ENCODE assay signal across 1 cellular context in the genomic region with DNA sequence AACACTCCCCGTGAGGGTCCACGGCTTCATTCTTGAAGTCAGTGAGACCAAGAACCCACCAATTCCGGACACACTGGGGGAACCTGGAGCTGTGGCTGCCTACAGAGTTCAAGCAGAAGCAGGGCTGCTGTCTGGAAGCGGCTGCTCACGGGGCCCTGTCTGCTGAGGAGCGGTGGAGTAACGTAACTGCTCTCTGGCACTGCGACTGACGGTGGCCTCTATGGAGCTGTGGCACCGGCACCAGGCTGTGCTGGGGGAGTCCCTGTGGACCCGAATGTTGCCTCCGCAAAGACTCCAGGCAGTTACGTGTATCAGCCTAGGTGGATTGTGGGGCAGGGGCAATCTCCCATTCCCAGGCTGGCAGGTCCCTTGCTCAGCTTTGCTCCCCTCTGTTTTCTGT.
TF ChIP-seq lines count a peak whose summit lies in the region.

No MANE protein-coding gene starts in this region.

TF ChIP-seq in SK-N-SH, 30 proteins besides CTCF, POLR2A, EP300 and RAD21 (continued from another document):
- no peak for TF ChIP-seq TEAD4 (IDR thresholded peaks at IDR 0.05; ENCODE audit: borderline replicate concordance, insufficient read depth)
- no peak for TF ChIP-seq TAF1 (IDR thresholded peaks at IDR 0.05; ENCODE audit: borderline replicate concordance, low read depth, low read length)
- TF ChIP-seq, protein P1, sequence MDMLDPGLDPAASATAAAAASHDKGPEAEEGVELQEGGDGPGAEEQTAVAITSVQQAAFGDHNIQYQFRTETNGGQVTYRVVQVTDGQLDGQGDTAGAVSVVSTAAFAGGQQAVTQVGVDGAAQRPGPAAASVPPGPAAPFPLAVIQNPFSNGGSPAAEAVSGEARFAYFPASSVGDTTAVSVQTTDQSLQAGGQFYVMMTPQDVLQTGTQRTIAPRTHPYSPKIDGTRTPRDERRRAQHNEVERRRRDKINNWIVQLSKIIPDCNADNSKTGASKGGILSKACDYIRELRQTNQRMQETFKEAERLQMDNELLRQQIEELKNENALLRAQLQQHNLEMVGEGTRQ (IDR thresholded peaks at IDR 0.05; ENCODE audit: borderline replicate concordance, low read depth, low read length), result no peak
- no peak for TF ChIP-seq MXI1 (IDR thresholded peaks at IDR 0.05; ENCODE audit: low read depth, low read length)
- TF ChIP-seq USF1 (IDR thresholded peaks at IDR 0.05; ENCODE audit: borderline replicate concordance, low read depth), result no peak
- no peak for TF ChIP-seq GATA2 (CRISPR knock-in tag; IDR thresholded peaks at IDR 0.05)
- TF ChIP-seq PBX3 (IDR thresholded peaks at IDR 0.05), result no peak
- TF ChIP-seq FOSL2 (IDR thresholded peaks at IDR 0.05; ENCODE audit: borderline replicate concordance, low read depth), result no peak
- no peak for TF ChIP-seq ELF1 (IDR thresholded peaks at IDR 0.05)
